19 cellular contexts compared by ENCODE assay signal in genomic region chr22:37319469-37319868, GRCh38. TPM values are rescaled to one million over a fixed set of nuclear protein-coding genes. Genes with fewer than 3 reads are reported as not detected.
DNase-seq lines count a peak whose midpoint lies in the region; ATAC-seq, FAIRE-seq and TF ChIP-seq lines count a peak whose summit lies in the region.
"Had no signal": no experiment of that assay in that cellular context is flagged by ENCODE, and none has a peak within 500 bp of the region (broad histone marks: within the 10 kb centered on the region; RNA-seq: fewer than 3 reads in every experiment).

No MANE protein-coding gene starts in this region.

- H3K27me3 ChIP-seq in right cardiac atrium (ENCODE audit: control insufficient read depth, insufficient read depth) (no peaks in the 10 kb centered on the region), H1 (replicated peaks in 1 of 4; ENCODE audit: control insufficient read depth in 3 of 4, extremely low read depth in 1 of 4, insufficient read depth in 3 of 4, low read length in 3 of 4) (peaks cover 0 to 9% (median 6%) of the 10 kb centered on the region in 4 experiments; a peak in 5 of 7 replicates), neuronal stem cell (ENCODE audit: control insufficient read depth in 3 of 3, insufficient read depth in 3 of 3, low read depth in 1 of 3, low read length in 3 of 3) (peaks cover 5 to 70% (median 17%) of the 10 kb centered on the region in 3 experiments)

- H4K8ac ChIP-seq in H1 (ENCODE audit: extremely low read depth, insufficient read depth, low read length) (no peak overlapping the region), neuronal stem cell (ENCODE audit: low read depth, low read length) (no peak overlapping the region)

- no peak overlapping the region for H3K56ac ChIP-seq in H1 (replicated peaks; ENCODE audit: insufficient read length, low read depth, low read length)

- H2BK12ac ChIP-seq in H1 (ENCODE audit: low read depth, low read length), result no peak overlapping the region
- no peak overlapping the region for H2BK12ac ChIP-seq in neuronal stem cell (ENCODE audit: low read length)

- H3K79me1 ChIP-seq in H1 (ENCODE audit: low read depth, low read length) (no peaks in the 10 kb centered on the region), neuronal stem cell (ENCODE audit: low read depth, low read length) (no peaks in the 10 kb centered on the region)

- intact Hi-C loops in Right ventricle myocardium inferior (cut with DNase I), result loop anchor here (5.0 to 10.0 kb wide), 2 partner anchors 108 to 245 kb away; partner anchors contain the start of genes CDC42EP1 and ELFN2
- intact Hi-C loops in right cardiac atrium (cut with DNase I), result loop anchor here in 3 of 4 donors (2.0 to 10.0 kb wide), 5 partner anchors 105 to 248 kb away; partner anchors contain the start of gene ELFN2 (in 2 of the 3)

- no peaks in the 10 kb centered on the region for H3K36me3 ChIP-seq in H1 (ENCODE audit: control insufficient read depth in 2 of 4, insufficient read depth in 4 of 4, low read length in 3 of 4)
- no peaks in the 10 kb centered on the region for H3K36me3 ChIP-seq in neuronal stem cell (replicated peaks in 1 of 2; ENCODE audit: control insufficient read depth in 2 of 2, insufficient read depth in 2 of 2, low read length in 2 of 2)
- H3K36me3 ChIP-seq: BLaER1 had no signal

- H3K79me2 ChIP-seq in H1 (ENCODE audit: control insufficient read depth in 1 of 2, insufficient read depth in 2 of 2, low read length in 2 of 2), result no peaks in the 10 kb centered on the region

- H2BK15ac ChIP-seq in H1 (ENCODE audit: low read length), result peak overlapping the region; percentile 61; the same call in 1 of the 2 replicates
- peak overlapping the region; percentile 77 for H2BK15ac ChIP-seq in neuronal stem cell (ENCODE audit: low read length)

- peaks cover 3% of the 10 kb centered on the region; the same call in 1 of the 2 replicates for H3K23me2 ChIP-seq in H1 (ENCODE audit: low read depth, low read length)

- H3K18ac ChIP-seq in H1 (ENCODE audit: extremely low read depth, low read length), result no peak overlapping the region
- H3K18ac ChIP-seq in neuronal stem cell (ENCODE audit: low read length), result no peak overlapping the region

- no peak for TF ChIP-seq RAD21 in H1 (IDR thresholded peaks at IDR 0.05 in 1 of 2, conservative IDR thresholded peaks at IDR 0.05 in 1 of 2; ENCODE audit: low read depth in 2 of 2, low read length in 2 of 2)

- CTCF ChIA-PET in H1 (lab: Charles Lee; ENCODE audit: partially characterized antibody), result interaction anchor here (1.6 kb wide), 1 partner anchor 17 kb away, joined by 3 read pairs; no protein-coding TSS in a partner anchor

- ATAC-seq in Right ventricle myocardium inferior, result no peak
- no peak for ATAC-seq in right cardiac atrium
- ATAC-seq: GM12878 had no signal

- no peak overlapping the region for H2BK20ac ChIP-seq in H1 (ENCODE audit: low read length)

- POLR2A ChIA-PET in H1 (lab: Charles Lee; ENCODE audit: partially characterized antibody), result interaction anchor here (1.0 kb wide), 1 partner anchor 9 kb away, joined by 3 read pairs; no protein-coding TSS in a partner anchor

- H4K5ac ChIP-seq in H1 (ENCODE audit: insufficient read length, low read depth, low read length), result no peak overlapping the region

- H3K9ac ChIP-seq in H1 (replicated peaks in 1 of 4; ENCODE audit: extremely low read depth in 1 of 4, low read depth in 3 of 4, low read length in 3 of 4) (no peak overlapping the region), neuronal stem cell (ENCODE audit: low read depth, low read length, poor library complexity) (no peak overlapping the region)
- H3K9ac ChIP-seq: BLaER1 had no signal

- H3K9me3 ChIP-seq in right cardiac atrium (ENCODE audit: control insufficient read depth, low read length), result no peaks in the 10 kb centered on the region
- H3K9me3 ChIP-seq in H1 (ENCODE audit: insufficient read depth in 2 of 2, low read depth in 1 of 2, low read length in 1 of 2), result no peaks in the 10 kb centered on the region
- H3K9me3 ChIP-seq in neuronal stem cell (replicated peaks in 1 of 2; ENCODE audit: control insufficient read depth in 2 of 2, insufficient read depth in 1 of 2, low read depth in 1 of 2, low read length in 2 of 2), result no peaks in the 10 kb centered on the region
- H3K9me3 ChIP-seq: BLaER1 had no signal

- no peak for TF ChIP-seq POLR2A in H1 (IDR thresholded peaks at IDR 0.05; ENCODE audit: control extremely low read depth in 1 of 2, low read depth in 2 of 2, low read length in 2 of 2)

- 55% methylated on average over 10 of the region's 10 CpGs for WGBS in right cardiac atrium
- WGBS in H1 (ENCODE audit: extremely low coverage in 1 of 2, insufficient coverage in 1 of 2, insufficient read length in 1 of 2, insufficient replicate concordance in 2 of 2, low coverage in 1 of 2, low lambda C conversion rate in 2 of 2, missing lambda C conversion rate in 1 of 2), 2 experiments, result 94% methylated on average over 5 of the region's 10 CpGs; no CpG with 5 or more reads in 1 of the 2 experiments
- WGBS in neuronal stem cell (ENCODE audit: extremely low coverage in 2 of 2, insufficient read length in 2 of 2, insufficient replicate concordance in 1 of 2), 2 donors, result no CpG with 5 or more reads among the region's 10 CpGs

- H2AFZ ChIP-seq in H1 (ENCODE audit: low read length) (no peak overlapping the region), neuronal stem cell (ENCODE audit: low read length) (no peak overlapping the region)

- H3K4me3 ChIP-seq in right cardiac atrium (ENCODE audit: low read length) (no peak overlapping the region), H1 (ENCODE audit: extremely low read depth in 1 of 4, insufficient read depth in 2 of 4, low read depth in 3 of 4, low read length in 4 of 4) (no peak overlapping the region), neuronal stem cell (ENCODE audit: low read length in 2 of 2) (no peak overlapping the region)
- H3K4me3 ChIP-seq: BLaER1, GM12878 had no signal

- no peak for TF ChIP-seq EP300 in H1 (IDR thresholded peaks at IDR 0.05; ENCODE audit: borderline replicate concordance in 1 of 2, low read depth in 2 of 2, low read length in 2 of 2)

- no peak overlapping the region for H3K23ac ChIP-seq in H1 (ENCODE audit: insufficient read length)
- no peak overlapping the region for H3K23ac ChIP-seq in neuronal stem cell (ENCODE audit: low read depth, low read length, poor library complexity)

- peak; percentile 21 for DNase-seq in Right ventricle myocardium inferior (ENCODE audit: missing footprints)
- no peak for DNase-seq in right cardiac atrium
- no peak for DNase-seq in H1 (ENCODE audit: low read depth in 1 of 2, low spot score in 2 of 2)
- no peak for DNase-seq in neuronal stem cell (ENCODE audit: low spot score)
- no peak for DNase-seq in HT-29 (ENCODE audit: low spot score)
- no peak for DNase-seq in cerebellar cortex (ENCODE audit: low spot score)
- DNase-seq in medulla oblongata (ENCODE audit: extremely low spot score), result no peak
- DNase-seq: 8988T, Calu3, DMS 273 treated with DMSO at 0.1 percent for 48 hours, DMS53, DND-41, EL, GOT3, H9 had no signal

- H3K27ac ChIP-seq in right cardiac atrium (ENCODE audit: low read length), result no peak overlapping the region
- no peak overlapping the region for H3K27ac ChIP-seq in H1 (ENCODE audit: low read depth, low read length)
- H3K27ac ChIP-seq in neuronal stem cell (replicated peaks; ENCODE audit: low read length), result no peak overlapping the region
- H3K27ac ChIP-seq: BLaER1 had no signal

- H3K4me1 ChIP-seq in right cardiac atrium (ENCODE audit: control insufficient read depth, insufficient read depth, low read length) (no peaks in the 10 kb centered on the region), H1 (replicated peaks in 1 of 4; ENCODE audit: control insufficient read depth in 3 of 4, insufficient read depth in 4 of 4, low read length in 3 of 4) (peaks cover 5 to 12% (median 7%) of the 10 kb centered on the region in 4 experiments), neuronal stem cell (ENCODE audit: control insufficient read depth in 2 of 2, insufficient read depth in 1 of 2, low read depth in 1 of 2, low read length in 2 of 2) (peaks cover 0 to 6% of the 10 kb centered on the region in 2 donors)

- no peak overlapping the region for H2BK120ac ChIP-seq in H1 (replicated peaks; ENCODE audit: low read depth, low read length)
- no peak overlapping the region for H2BK120ac ChIP-seq in neuronal stem cell (ENCODE audit: low read depth, low read length)

- no peaks in the 10 kb centered on the region for H4K20me1 ChIP-seq in H1 (replicated peaks in 1 of 2; ENCODE audit: control insufficient read depth in 1 of 2, insufficient read depth in 2 of 2, low read length in 2 of 2)

- no peak for FAIRE-seq in H1 (lab: Jason Lieb, UNC)
- FAIRE-seq: GM12878 had no signal

- H4K91ac ChIP-seq in H1 (replicated peaks; ENCODE audit: insufficient read length, low read length) (no peak overlapping the region), neuronal stem cell (ENCODE audit: low read depth, low read length, poor library complexity) (no peak overlapping the region)

- H3K14ac ChIP-seq in H1 (ENCODE audit: insufficient read length) (no peak overlapping the region), neuronal stem cell (ENCODE audit: low read length) (no peak overlapping the region)

- H3K4me2 ChIP-seq in H1 (ENCODE audit: insufficient read depth in 1 of 2, low read depth in 2 of 2, low read length in 2 of 2) (no peak overlapping the region), neuronal stem cell (ENCODE audit: insufficient read depth, low read length, poor library complexity, severe bottlenecking) (no peak overlapping the region)
- H3K4me2 ChIP-seq: BLaER1 had no signal

- H2BK5ac ChIP-seq in H1 (ENCODE audit: low read depth, low read length) (no peak overlapping the region; the same call in 1 of the 2 replicates), neuronal stem cell (ENCODE audit: low read length) (no peak overlapping the region)

- TF ChIP-seq CTCF in H1 (IDR thresholded peaks at IDR 0.05; ENCODE audit: control extremely low read depth in 1 of 3, insufficient read depth in 1 of 3, low read depth in 1 of 3, low read length in 3 of 3), result no peak

- H2AK5ac ChIP-seq in H1 (ENCODE audit: low read depth, low read length) (no peak overlapping the region), neuronal stem cell (ENCODE audit: low read depth, low read length) (no peak overlapping the region)

- no peak overlapping the region for H3K4ac ChIP-seq in H1 (replicated peaks; ENCODE audit: insufficient read length, low read depth, low read length)
- no peak overlapping the region for H3K4ac ChIP-seq in neuronal stem cell (ENCODE audit: low read length)

RNA-seq across cellular contexts. Expression of gene CYTH4, which starts 37.2 kb away (rescaled TPM):
- total RNA-seq in Right ventricle myocardium inferior (7.5 TPM), right cardiac atrium (1 to 10 TPM; 5.1 to 7.0 (median 5.9) TPM)
- polyA plus RNA-seq in right cardiac atrium (2.6 TPM), H1 (2011; rRNA removed) (0.08 and 0.09 TPM in 2 replicates)
- not detected in 2 replicates for total RNA-seq in H1 (2021; fragmentation: NEBNext Ultra II Directional; extraction: Animal tissue kit (Norgen Biotek cat#: 25700))
- 0.43 TPM for polyA plus RNA-seq in H1 (2011; cell fraction: cytosol; rRNA removed)
- polyA plus RNA-seq in H1 (2011; cell fraction: nucleus; rRNA removed), result 0.16 TPM
- polyA plus RNA-seq in H1 (2012, experiment 1 of 2), result 0.07 to 0.11 TPM in 2 of 4 replicates, not detected in the others
- polyA plus RNA-seq in H1 (2012, experiment 2 of 2), result not detected
- 0.02 TPM for polyA plus RNA-seq in H1 (2013, experiment 1 of 2)
- polyA plus RNA-seq in H1 (2013, experiment 2 of 2), result 0.04 TPM
- polyA minus RNA-seq in H1 (2011; rRNA and poly(A)+ RNA removed), result 0.10 TPM in 1 of 2 replicates, not detected in the other
- polyA minus RNA-seq in H1 (2011; cell fraction: cytosol; rRNA and poly(A)+ RNA removed), result not detected
- not detected for polyA minus RNA-seq in H1 (2011; cell fraction: nucleus; rRNA and poly(A)+ RNA removed)
- not detected for polyA plus RNA-seq in neuronal stem cell (2013, experiment 1 of 2)
- not detected for polyA plus RNA-seq in neuronal stem cell (2013, experiment 2 of 2)
- not detected in 2 replicates for total RNA-seq in HT-29 (2014; rRNA removed; shearing (Covaris generic))
- total RNA-seq: A673, G401, H9 had no signal
